Comparison of ENCODE assay signal across 11 cellular contexts in the genomic region with DNA sequence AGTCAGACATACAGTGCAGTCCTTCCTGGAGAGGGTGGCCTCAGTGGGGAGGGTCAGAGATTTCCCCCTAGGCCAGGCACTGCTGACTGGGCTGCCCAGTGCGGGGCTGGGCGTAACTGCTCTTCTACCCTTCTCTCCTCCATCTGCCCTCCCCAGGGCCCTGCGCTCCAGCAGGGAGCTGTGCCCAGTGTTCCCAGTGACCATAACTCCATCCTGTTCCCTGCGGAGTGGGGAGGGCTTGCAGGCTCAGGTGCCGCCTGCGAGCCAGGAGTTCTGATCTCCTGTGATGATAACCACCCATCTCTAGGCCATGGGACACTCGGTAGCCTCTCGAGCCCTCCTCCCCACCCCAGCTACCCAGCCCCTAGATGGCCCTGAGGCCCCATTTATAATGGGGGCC.
DNase-seq lines count a peak whose midpoint lies in the region; ATAC-seq and TF ChIP-seq lines count a peak whose summit lies in the region.
"Had no signal": no experiment of that assay in that cellular context is flagged by ENCODE, and none has a peak within 500 bp of the region (broad histone marks: within the 10 kb centered on the region; RNA-seq: fewer than 3 reads in every experiment).

No MANE protein-coding gene starts in this region.

- H3K27ac Mint-ChIP-seq in activated T-cell treated with anti-CD3 and anti-CD28 coated beads, Interleukin-2, amount 50 U/mL, for 72 hours: no peak overlapping the region
- peak overlapping the region; percentile 67 for H3K27ac Mint-ChIP-seq in activated T-helper 1 cell treated with anti-CD3 and anti-CD28 coated beads, Interleukin-12 subunit alpha, Interleukin-12 subunit beta, Interleukin-2, Interleukin-4 antibody, amounts not matched to agents 30 ng/mL and 10 ng/mL and 1 ng/mL, durations not matched to agents 14 hours and 24 hours and 36 hours

- TF ChIP-seq CTCF in lower lobe of right lung (IDR thresholded peaks at IDR 0.05): no peak

- H3K9ac ChIP-seq in subcutaneous abdominal adipose tissue (ENCODE audit: low read length in 5 of 5): no peak overlapping the region

- peaks cover 6 to 12% of the 10 kb centered on the region in 2 donors for H3K9me3 Mint-ChIP-seq in activated T-cell treated with anti-CD3 and anti-CD28 coated beads, Interleukin-2, amount 50 U/mL, for 72 hours
- peaks cover 3% of the 10 kb centered on the region for H3K9me3 Mint-ChIP-seq in activated T-helper 1 cell treated with anti-CD3 and anti-CD28 coated beads, Interleukin-12 subunit alpha, Interleukin-12 subunit beta, Interleukin-2, Interleukin-4 antibody, amounts not matched to agents 30 ng/mL and 10 ng/mL and 1 ng/mL, durations not matched to agents 14 hours and 24 hours and 36 hours

- no peak for DNase-seq in activated T-cell treated with anti-CD3 and anti-CD28 coated beads, Interleukin-2, amount 50 U/mL, for 72 hours
- no peak for DNase-seq in activated T-cell treated with anti-CD3 and anti-CD28 coated beads, Interleukin-2, amount 50 U/mL, for 48 hours
- DNase-seq in activated T-helper 1 cell treated with anti-CD3 and anti-CD28 coated beads, Interleukin-12 subunit alpha, Interleukin-12 subunit beta, Interleukin-2, Interleukin-4 antibody, amounts not matched to agents 30 ng/mL and 10 ng/mL and 1 ng/mL, durations not matched to agents 14 hours and 24 hours and 36 hours (ENCODE audit: low spot score): no peak
- DNase-seq in lower lobe of right lung (peak; percentile 34), retina (no peak), NCI-H510A (lab: John Stamatoyannopoulos, UW) (no peak)
- DNase-seq: mammary epithelial cell, SHP77 had no signal

- H3K4me3 ChIP-seq in lower lobe of right lung (no peak overlapping the region), subcutaneous abdominal adipose tissue (ENCODE audit: low read depth in 1 of 5, low read length in 5 of 5) (no peak overlapping the region)
- H3K4me3 ChIP-seq: dorsolateral prefrontal cortex had no signal

- H3K4me3 Mint-ChIP-seq in activated T-cell treated with anti-CD3 and anti-CD28 coated beads, Interleukin-2, amount 50 U/mL, for 72 hours: no peak overlapping the region
- no peak overlapping the region for H3K4me3 Mint-ChIP-seq in activated T-helper 1 cell treated with anti-CD3 and anti-CD28 coated beads, Interleukin-12 subunit alpha, Interleukin-12 subunit beta, Interleukin-2, Interleukin-4 antibody, amounts not matched to agents 30 ng/mL and 10 ng/mL and 1 ng/mL, durations not matched to agents 14 hours and 24 hours and 36 hours

- H3K4me1 Mint-ChIP-seq in activated T-cell treated with anti-CD3 and anti-CD28 coated beads, Interleukin-2, amount 50 U/mL, for 72 hours (ENCODE audit: low read depth): peaks cover 47% of the 10 kb centered on the region
- peaks cover 56% of the 10 kb centered on the region for H3K4me1 Mint-ChIP-seq in activated T-helper 1 cell treated with anti-CD3 and anti-CD28 coated beads, Interleukin-12 subunit alpha, Interleukin-12 subunit beta, Interleukin-2, Interleukin-4 antibody, amounts not matched to agents 30 ng/mL and 10 ng/mL and 1 ng/mL, durations not matched to agents 14 hours and 24 hours and 36 hours (ENCODE audit: low read depth)

- intact Hi-C loops in activated T-helper 1 cell treated with anti-CD3 and anti-CD28 coated beads, Interleukin-12 subunit alpha, Interleukin-12 subunit beta, Interleukin-2, Interleukin-4 antibody, amounts not matched to agents 30 ng/mL and 10 ng/mL and 1 ng/mL, durations not matched to agents 14 hours and 24 hours and 36 hours (cut with micrococcal nuclease): loop anchor here (2.0 kb wide), 1 partner anchor 26 kb away; no protein-coding TSS in a partner anchor
- intact Hi-C loops in lower lobe of right lung (cut with DNase I): no loop called here

- H3K27ac ChIP-seq in lower lobe of right lung (peak overlapping the region; percentile 78), subcutaneous abdominal adipose tissue (ENCODE audit: low read depth, low read length) (peak overlapping the region; percentile 84)

- H3K36me3 ChIP-seq in lower lobe of right lung (no peaks in the 10 kb centered on the region), subcutaneous abdominal adipose tissue (ENCODE audit: control insufficient read depth in 5 of 5, insufficient read depth in 5 of 5, low read length in 5 of 5) (peaks cover 0 to 4% (median 0%) of the 10 kb centered on the region in 5 donors)

- H3K9me3 ChIP-seq in lower lobe of right lung (no peaks in the 10 kb centered on the region), subcutaneous abdominal adipose tissue (ENCODE audit: control insufficient read depth in 5 of 5, low read length in 5 of 5) (no peaks in the 10 kb centered on the region)

- peaks cover 67% of the 10 kb centered on the region for H3K4me1 ChIP-seq in lower lobe of right lung
- peaks cover 9 to 76% (median 67%) of the 10 kb centered on the region in 5 donors for H3K4me1 ChIP-seq in subcutaneous abdominal adipose tissue (ENCODE audit: control insufficient read depth in 5 of 5, insufficient read depth in 5 of 5, low read length in 5 of 5)

- no peaks in the 10 kb centered on the region for H3K27me3 Mint-ChIP-seq in activated T-cell treated with anti-CD3 and anti-CD28 coated beads, Interleukin-2, amount 50 U/mL, for 72 hours (ENCODE audit: low read depth)
- peaks cover 4% of the 10 kb centered on the region for H3K27me3 Mint-ChIP-seq in activated T-helper 1 cell treated with anti-CD3 and anti-CD28 coated beads, Interleukin-12 subunit alpha, Interleukin-12 subunit beta, Interleukin-2, Interleukin-4 antibody, amounts not matched to agents 30 ng/mL and 10 ng/mL and 1 ng/mL, durations not matched to agents 14 hours and 24 hours and 36 hours (ENCODE audit: insufficient read depth)

- peak; percentile 10 to 13 for ATAC-seq in activated T-cell treated with anti-CD3 and anti-CD28 coated beads, Interleukin-2, amount 50 U/mL, for 72 hours (replicated peaks in 1 of 2)
- ATAC-seq in lower lobe of right lung (peak in 1 of 2 donors; percentile 1), HG03280 (IDR thresholded peaks at IDR 0.05; ENCODE audit: unreplicated experiment) (no peak)

- H3K36me3 Mint-ChIP-seq in activated T-cell treated with anti-CD3 and anti-CD28 coated beads, Interleukin-2, amount 50 U/mL, for 72 hours (ENCODE audit: insufficient read depth in 2 of 2): peaks cover 0 to 2% of the 10 kb centered on the region in 2 donors
- peaks cover 3% of the 10 kb centered on the region for H3K36me3 Mint-ChIP-seq in activated T-helper 1 cell treated with anti-CD3 and anti-CD28 coated beads, Interleukin-12 subunit alpha, Interleukin-12 subunit beta, Interleukin-2, Interleukin-4 antibody, amounts not matched to agents 30 ng/mL and 10 ng/mL and 1 ng/mL, durations not matched to agents 14 hours and 24 hours and 36 hours (ENCODE audit: low read depth)

- H3K27me3 ChIP-seq in lower lobe of right lung (ENCODE audit: low read depth) (no peaks in the 10 kb centered on the region), subcutaneous abdominal adipose tissue (ENCODE audit: control insufficient read depth in 5 of 5, insufficient read depth in 4 of 5, low read length in 5 of 5) (no peaks in the 10 kb centered on the region)
- H3K27me3 ChIP-seq: dorsolateral prefrontal cortex had no signal
